Comparison of ENCODE assay signal across 17 cellular contexts in the genomic region with DNA sequence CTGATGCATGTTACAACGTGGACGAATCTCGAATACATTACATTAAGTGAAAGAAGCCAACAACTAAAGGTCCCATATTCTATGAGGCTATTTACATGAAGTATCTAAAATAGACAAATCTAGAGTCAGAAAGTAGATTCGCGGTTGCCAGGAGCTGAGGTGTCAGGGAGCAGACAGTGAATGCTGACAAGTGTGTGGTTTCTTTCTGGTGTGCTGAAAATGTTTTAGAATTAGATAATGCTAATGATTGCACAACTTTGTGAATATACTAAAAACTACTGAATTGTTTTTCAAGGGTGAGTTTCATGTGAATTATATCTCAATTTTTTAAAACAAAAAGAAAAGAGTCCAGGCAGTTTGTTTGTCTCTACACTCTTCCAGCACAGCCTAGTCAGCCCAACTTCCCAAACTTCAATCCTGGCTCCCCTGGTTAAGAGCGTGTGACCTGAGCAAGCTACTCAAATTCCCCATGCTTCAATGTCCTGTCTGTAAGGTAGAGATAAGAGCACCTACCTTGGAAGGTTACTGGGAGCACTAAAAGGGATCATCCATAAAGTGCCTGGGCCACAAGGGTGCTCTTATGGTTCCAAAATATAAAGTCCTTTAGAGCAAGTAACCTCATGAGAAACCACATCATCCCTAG. TPM values are rescaled to one million over a fixed set of nuclear protein-coding genes. Genes with fewer than 3 reads are reported as not detected.
DNase-seq lines count a peak whose midpoint lies in the region; ATAC-seq and TF ChIP-seq lines count a peak whose summit lies in the region.
"Had no signal": no experiment of that assay in that cellular context is flagged by ENCODE, and none has a peak within 500 bp of the region (broad histone marks: within the 10 kb centered on the region; RNA-seq: fewer than 3 reads in every experiment).

No MANE protein-coding gene starts in this region.

- intact Hi-C loops in natural killer cell (cut with micrococcal nuclease): no loop called here

- peaks cover 9 to 22% of the 10 kb centered on the region in 2 donors for H3K4me1 Mint-ChIP-seq in natural killer cell
- peaks cover 8 to 20% of the 10 kb centered on the region in 2 donors for H3K4me1 Mint-ChIP-seq in natural killer cell treated with Interleukin-12 subunit alpha and Interleukin-12 subunit beta and Interleukin-15 and Interleukin-18, amount 100 ng/mL, for 72 hours (ENCODE audit: low read depth in 2 of 2)
- H3K4me1 Mint-ChIP-seq in stimulated activated effector memory CD8-positive, alpha-beta T cell treated with anti-CD3 and anti-CD28 coated beads, Interleukin-12 subunit alpha, Interleukin-12 subunit beta, amount 100 ng/mL, for 72 hours: peaks cover 4% of the 10 kb centered on the region

- H3K4me1 ChIP-seq in adipocyte (ENCODE audit: control insufficient read depth, insufficient read depth, low read length): peaks cover 6% of the 10 kb centered on the region
- H3K4me1 ChIP-seq: Peyer's patch had no signal

- H3K27me3 Mint-ChIP-seq in natural killer cell (ENCODE audit: low read depth in 2 of 2): no peaks in the 10 kb centered on the region
- H3K27me3 Mint-ChIP-seq in natural killer cell treated with Interleukin-12 subunit alpha and Interleukin-12 subunit beta and Interleukin-15 and Interleukin-18, amount 100 ng/mL, for 72 hours: no peaks in the 10 kb centered on the region

- no peaks in the 10 kb centered on the region for H3K27me3 ChIP-seq in adipocyte (replicated peaks; ENCODE audit: control insufficient read depth, insufficient read depth, low read length)
- H3K27me3 ChIP-seq: BLaER1 treated with 17β-estradiol and CSF1 and Interleukin-3, amounts not matched to agents 10 nM and 100 nM; Peyer's patch had no signal

- no peaks in the 10 kb centered on the region for H3K36me3 Mint-ChIP-seq in natural killer cell
- H3K36me3 Mint-ChIP-seq in natural killer cell treated with Interleukin-12 subunit alpha and Interleukin-12 subunit beta and Interleukin-15 and Interleukin-18, amount 100 ng/mL, for 72 hours: peaks cover 17% of the 10 kb centered on the region
- H3K36me3 Mint-ChIP-seq in stimulated activated effector memory CD8-positive, alpha-beta T cell treated with anti-CD3 and anti-CD28 coated beads, Interleukin-12 subunit alpha, Interleukin-12 subunit beta, amount 100 ng/mL, for 72 hours: peaks cover 19% of the 10 kb centered on the region

- no peaks in the 10 kb centered on the region for H3K9me3 Mint-ChIP-seq in natural killer cell
- H3K9me3 Mint-ChIP-seq in natural killer cell treated with Interleukin-12 subunit alpha and Interleukin-12 subunit beta and Interleukin-15 and Interleukin-18, amount 100 ng/mL, for 72 hours: no peaks in the 10 kb centered on the region
- H3K9me3 Mint-ChIP-seq in stimulated activated effector memory CD8-positive, alpha-beta T cell treated with anti-CD3 and anti-CD28 coated beads, Interleukin-12 subunit alpha, Interleukin-12 subunit beta, amount 100 ng/mL, for 72 hours: no peaks in the 10 kb centered on the region

- peak in 1 of 3 donors; percentile 54 for ATAC-seq in natural killer cell
- no peak for ATAC-seq in natural killer cell treated with Interleukin-12 subunit alpha and Interleukin-12 subunit beta and Interleukin-15 and Interleukin-18, amount 100 ng/mL, for 72 hours
- no peak for ATAC-seq in stimulated activated effector memory CD8-positive, alpha-beta T cell treated with anti-CD3 and anti-CD28 coated beads, Interleukin-12 subunit alpha, Interleukin-12 subunit beta, amount 100 ng/mL, for 72 hours
- ATAC-seq in HG03108 (IDR thresholded peaks at IDR 0.05; ENCODE audit: unreplicated experiment): no peak
- ATAC-seq: Right ventricle myocardium inferior had no signal

- peaks cover 8% of the 10 kb centered on the region for H3K9me3 ChIP-seq in adipocyte (ENCODE audit: control insufficient read depth, low read length)
- H3K9me3 ChIP-seq: Peyer's patch, SK-N-SH had no signal

- peak overlapping the region; percentile 10 for H3K4me3 Mint-ChIP-seq in natural killer cell
- no peak overlapping the region for H3K4me3 Mint-ChIP-seq in natural killer cell treated with Interleukin-12 subunit alpha and Interleukin-12 subunit beta and Interleukin-15 and Interleukin-18, amount 100 ng/mL, for 72 hours
- H3K4me3 Mint-ChIP-seq in stimulated activated effector memory CD8-positive, alpha-beta T cell treated with anti-CD3 and anti-CD28 coated beads, Interleukin-12 subunit alpha, Interleukin-12 subunit beta, amount 100 ng/mL, for 72 hours: no peak overlapping the region

- peaks cover 7% of the 10 kb centered on the region for H3K36me3 ChIP-seq in adipocyte (ENCODE audit: control insufficient read depth, insufficient read depth, low read length, severe bottlenecking)

- no peak overlapping the region for H3K9ac ChIP-seq in adipocyte (ENCODE audit: low read length)
- H3K9ac ChIP-seq: BLaER1 treated with 17β-estradiol and CSF1 and Interleukin-3, amounts not matched to agents 10 nM and 100 nM; SK-N-SH had no signal

- DNase-seq in natural killer cell (no peak), adipocyte (ENCODE audit: low read depth) (peak; percentile 13), fibroblast of mammary gland (ENCODE audit: low read depth) (peak; percentile 39), SIG-M5 (lab: John Stamatoyannopoulos, UW) (no peak)
- no peak for DNase-seq in natural killer cell treated with Interleukin-12 subunit alpha and Interleukin-12 subunit beta and Interleukin-15 and Interleukin-18, amount 100 ng/mL, for 72 hours (ENCODE audit: low spot score)
- DNase-seq in stimulated activated effector memory CD8-positive, alpha-beta T cell treated with anti-CD3 and anti-CD28 coated beads, Interleukin-12 subunit alpha, Interleukin-12 subunit beta, amount 100 ng/mL, for 72 hours (ENCODE audit: low spot score in 2 of 2): no peak
- no peak for DNase-seq in stimulated activated CD8-positive, alpha-beta memory T cell treated with anti-CD3 and anti-CD28 coated beads, Interleukin-4, amount 100 ng/mL, for 48 hours
- DNase-seq: GF-D8, H7, NCI-H1092, NCI-H2081 treated with DMSO at 0.1 percent for 48 hours, NCI-H524, Peyer's patch, SK-N-SH had no signal

- peak overlapping the region in 1 of 2 donors; percentile 78 for H3K27ac Mint-ChIP-seq in natural killer cell
- peak overlapping the region in 1 of 2 donors; percentile 68 for H3K27ac Mint-ChIP-seq in natural killer cell treated with Interleukin-12 subunit alpha and Interleukin-12 subunit beta and Interleukin-15 and Interleukin-18, amount 100 ng/mL, for 72 hours
- H3K27ac Mint-ChIP-seq in stimulated activated effector memory CD8-positive, alpha-beta T cell treated with anti-CD3 and anti-CD28 coated beads, Interleukin-12 subunit alpha, Interleukin-12 subunit beta, amount 100 ng/mL, for 72 hours: peak overlapping the region; percentile 37

- H3K4me3 ChIP-seq in adipocyte (ENCODE audit: low read length) (no peak overlapping the region), fibroblast of mammary gland (ENCODE audit: control insufficient read depth, low read depth, low read length) (no peak overlapping the region)
- H3K4me3 ChIP-seq: BLaER1 treated with 17β-estradiol and CSF1 and Interleukin-3, amounts not matched to agents 10 nM and 100 nM; Peyer's patch had no signal

- TF ChIP-seq CTCF in natural killer cell (IDR thresholded peaks at IDR 0.05) (no peak), fibroblast of mammary gland (conservative IDR thresholded peaks at IDR 0.05; ENCODE audit: control insufficient read depth, insufficient read depth, low read depth, low read length) (no peak)

RNA-seq across cellular contexts. Expression of a gene that starts 20.9 kb away (rescaled TPM):
- 10 to 100 TPM; 28.4 to 36.0 (median 33.0) TPM for total RNA-seq in natural killer cell
- total RNA-seq in natural killer cell treated with Interleukin-12 subunit alpha and Interleukin-12 subunit beta and Interleukin-15 and Interleukin-18, amount 100 ng/mL, for 72 hours: 10 to 100 TPM; 16.1 to 30.7 TPM

Comparison
In these comparisons a context has a peak if more than half of its experiments do, and no peak if none do; other contexts are left out.
1. DNase-seq: peak in adipocyte (single experiment) and fibroblast of mammary gland (single experiment); none in natural killer cell (single experiment), natural killer cell treated with Interleukin-12 subunit alpha and Interleukin-12 subunit beta and Interleukin-15 and Interleukin-18, amount 100 ng/mL, for 72 hours (single experiment), stimulated activated effector memory CD8-positive, alpha-beta T cell treated with anti-CD3 and anti-CD28 coated beads, Interleukin-12 subunit alpha, Interleukin-12 subunit beta, amount 100 ng/mL, for 72 hours (0 of 2), stimulated activated CD8-positive, alpha-beta memory T cell treated with anti-CD3 and anti-CD28 coated beads, Interleukin-4, amount 100 ng/mL, for 48 hours (single experiment) and SIG-M5 (single experiment).